9 cellular contexts compared by ENCODE assay signal in genomic region chr11:13440100-13440855, GRCh38.
DNase-seq lines count a peak whose midpoint lies in the region; ATAC-seq and TF ChIP-seq lines count a peak whose summit lies in the region.
"Had no signal": no experiment of that assay in that cellular context is flagged by ENCODE, and none has a peak within 500 bp of the region (broad histone marks: within the 10 kb centered on the region; RNA-seq: fewer than 3 reads in every experiment).

No MANE protein-coding gene starts in this region.

- H3K79me2 ChIP-seq in MM.1S (ENCODE audit: low read length), result 0 out of 2 replicates have a peak, but pooled peaks cover 5% of the 10 kb centered on the region

- no peaks in the 10 kb centered on the region for H3K36me3 Mint-ChIP-seq in effector memory CD8-positive, alpha-beta T cell (ENCODE audit: insufficient read depth)

- H3K27ac Mint-ChIP-seq in effector memory CD8-positive, alpha-beta T cell, result no peak overlapping the region
- H3K27ac Mint-ChIP-seq: nephron had no signal

- no peaks in the 10 kb centered on the region for H3K4me1 ChIP-seq in MM.1S (ENCODE audit: low read length)

- no peak overlapping the region for H3K4me3 Mint-ChIP-seq in effector memory CD8-positive, alpha-beta T cell

- H3K9me3 Mint-ChIP-seq in effector memory CD8-positive, alpha-beta T cell, result no peaks in the 10 kb centered on the region
- H3K9me3 Mint-ChIP-seq: nephron had no signal

- no peak for TF ChIP-seq CTCF in MM.1S (IDR thresholded peaks at IDR 0.05; ENCODE audit: low read length)

- H2AFZ ChIP-seq in MM.1S (ENCODE audit: low read length), result no peak overlapping the region

- H3K9ac ChIP-seq in MM.1S (ENCODE audit: low read length), result no peak overlapping the region

- ATAC-seq in effector memory CD8-positive, alpha-beta T cell (replicated peaks), result peak; percentile 27
- ATAC-seq in HG03469 (IDR thresholded peaks at IDR 0.05; ENCODE audit: unreplicated experiment) (no peak), GM21360 (IDR thresholded peaks at IDR 0.05; ENCODE audit: unreplicated experiment) (no peak), GM19467 (IDR thresholded peaks at IDR 0.05; ENCODE audit: unreplicated experiment) (no peak)

- H3K4me2 ChIP-seq in MM.1S (ENCODE audit: low read depth, low read length), result no peak overlapping the region

- peak; percentile 78 for DNase-seq in GM04504 (ENCODE audit: low read depth)
- DNase-seq in NCI-H524 treated with DMSO at 0.1 percent for 48 hours (lab: John Stamatoyannopoulos, UW), result peak; percentile 62
- no peak for DNase-seq in effector memory CD8-positive, alpha-beta T cell
- DNase-seq in midbrain (lab: John Stamatoyannopoulos, UW), result peak; percentile 68
- no peak for DNase-seq in MM.1S

- H3K36me3 ChIP-seq in MM.1S (replicated peaks; ENCODE audit: insufficient read depth, low read length), result no peaks in the 10 kb centered on the region

- no peaks in the 10 kb centered on the region for H4K20me1 ChIP-seq in MM.1S (ENCODE audit: insufficient read depth, low read length)

- H3K4me3 ChIP-seq in MM.1S (ENCODE audit: low read length), result no peak overlapping the region

- no peaks in the 10 kb centered on the region for H3K27me3 Mint-ChIP-seq in effector memory CD8-positive, alpha-beta T cell

- no peaks in the 10 kb centered on the region for H3K9me3 ChIP-seq in MM.1S (replicated peaks; ENCODE audit: insufficient read depth, low read length)

- no peaks in the 10 kb centered on the region for H3F3A ChIP-seq in MM.1S (ENCODE audit: insufficient read depth, low read length)

- no peaks in the 10 kb centered on the region for H3K27me3 ChIP-seq in MM.1S (replicated peaks; ENCODE audit: insufficient read depth, low read length)

- H3K4me1 Mint-ChIP-seq in effector memory CD8-positive, alpha-beta T cell (ENCODE audit: low read depth in 2 of 2), result peaks cover 13 to 38% of the 10 kb centered on the region in 2 donors

- no peak overlapping the region for H3K27ac ChIP-seq in MM.1S (ENCODE audit: low read length)

- no peaks in the 10 kb centered on the region for H3K9me2 ChIP-seq in MM.1S (replicated peaks; ENCODE audit: insufficient read depth, low read length)

Comparison
In these comparisons a context has a peak if more than half of its experiments do, and no peak if none do; other contexts are left out.
1. DNase-seq: peak in GM04504 (single experiment), NCI-H524 treated with DMSO at 0.1 percent for 48 hours (single experiment) and midbrain (single experiment); none in effector memory CD8-positive, alpha-beta T cell (0 of 3) and MM.1S (single experiment).